17 cellular contexts compared by ENCODE assay signal in genomic region chr9:80400624-80401230, GRCh38.
DNase-seq lines count a peak whose midpoint lies in the region; ATAC-seq, FAIRE-seq and TF ChIP-seq lines count a peak whose summit lies in the region.
"Had no signal": no experiment of that assay in that cellular context is flagged by ENCODE, and none has a peak within 500 bp of the region (broad histone marks: within the 10 kb centered on the region; RNA-seq: fewer than 3 reads in every experiment).

No MANE protein-coding gene starts in this region.

- H3K4me1 Mint-ChIP-seq in memory B cell = peaks cover 3% of the 10 kb centered on the region

- no peak overlapping the region for H4K8ac ChIP-seq in H1 (ENCODE audit: extremely low read depth, insufficient read depth, low read length)

- H3K4me1 ChIP-seq in HUES48 (ENCODE audit: control insufficient read depth, insufficient read depth, low read length) (peaks cover 32% of the 10 kb centered on the region), H1 (replicated peaks in 1 of 4; ENCODE audit: control insufficient read depth in 3 of 4, insufficient read depth in 4 of 4, low read length in 3 of 4) (peaks cover 0 to 13% (median 2%) of the 10 kb centered on the region in 4 experiments; a peak in 3 of 7 replicates)
- H3K4me1 ChIP-seq: BLaER1 treated with 17β-estradiol and CSF1 and Interleukin-3, amounts not matched to agents 10 nM and 100 nM had no signal

- H3K36me3 ChIP-seq in HUES48 (ENCODE audit: control insufficient read depth, insufficient read depth, low read length) (no peaks in the 10 kb centered on the region), H1 (ENCODE audit: control insufficient read depth in 2 of 4, insufficient read depth in 4 of 4, low read length in 3 of 4) (peaks cover 0 to 8% (median 2%) of the 10 kb centered on the region in 4 experiments; a peak in 4 of 8 replicates)
- H3K36me3 ChIP-seq: BLaER1 treated with 17β-estradiol and CSF1 and Interleukin-3, amounts not matched to agents 10 nM and 100 nM had no signal

- H2BK20ac ChIP-seq in H1 (ENCODE audit: low read length) = no peak overlapping the region; the same call in 1 of the 2 replicates

- no peak overlapping the region for H3K23ac ChIP-seq in H1 (ENCODE audit: insufficient read length)

- peaks cover 4% of the 10 kb centered on the region for H3K36me3 Mint-ChIP-seq in memory B cell
- H3K36me3 Mint-ChIP-seq: CD8-positive, alpha-beta T cell had no signal

- H3K27me3 ChIP-seq in HUES48 (ENCODE audit: control insufficient read depth, insufficient read depth, low read length) (no peaks in the 10 kb centered on the region), H1 (replicated peaks in 1 of 4; ENCODE audit: control insufficient read depth in 3 of 4, extremely low read depth in 1 of 4, insufficient read depth in 3 of 4, low read length in 3 of 4) (no peaks in the 10 kb centered on the region)
- H3K27me3 ChIP-seq: BLaER1 treated with 17β-estradiol and CSF1 and Interleukin-3, amounts not matched to agents 10 nM and 100 nM had no signal

- H3K14ac ChIP-seq in H1 (ENCODE audit: insufficient read length) = no peak overlapping the region

- H3K27ac Mint-ChIP-seq in memory B cell = peak overlapping the region; percentile 79
- H3K27ac Mint-ChIP-seq: CD8-positive, alpha-beta T cell had no signal

- CTCF ChIA-PET in H1 (lab: Charles Lee; ENCODE audit: partially characterized antibody) = no interaction called here

- H2AK5ac ChIP-seq in H1 (ENCODE audit: low read depth, low read length) = no peak overlapping the region

- POLR2A ChIA-PET in H1 (lab: Charles Lee; ENCODE audit: partially characterized antibody) = no interaction called here

- H2BK12ac ChIP-seq in H1 (ENCODE audit: low read depth, low read length) = no peak overlapping the region

- TF ChIP-seq POLR2A in H1 (IDR thresholded peaks at IDR 0.05; ENCODE audit: control extremely low read depth in 1 of 2, low read depth in 2 of 2, low read length in 2 of 2) = no peak

- H3K23me2 ChIP-seq in H1 (ENCODE audit: low read depth, low read length) = no peaks in the 10 kb centered on the region

- no peaks in the 10 kb centered on the region for H4K20me1 ChIP-seq in H1 (replicated peaks in 1 of 2; ENCODE audit: control insufficient read depth in 1 of 2, insufficient read depth in 2 of 2, low read length in 2 of 2)
- H4K20me1 ChIP-seq: BLaER1 treated with 17β-estradiol and CSF1 and Interleukin-3, amounts not matched to agents 10 nM and 100 nM had no signal

- no peak overlapping the region for H3K18ac ChIP-seq in H1 (ENCODE audit: extremely low read depth, low read length)

- no peak overlapping the region for H3K4ac ChIP-seq in H1 (replicated peaks; ENCODE audit: insufficient read length, low read depth, low read length)

- peak overlapping the region; percentile 65 for H4K5ac ChIP-seq in H1 (ENCODE audit: insufficient read length, low read depth, low read length)

- no peaks in the 10 kb centered on the region for H3K79me1 ChIP-seq in H1 (ENCODE audit: low read depth, low read length)

- H3K9me3 ChIP-seq in HUES48 (ENCODE audit: control insufficient read depth, insufficient read depth, low read length) = peaks cover 9% of the 10 kb centered on the region
- peaks cover 6 to 7% of the 10 kb centered on the region in 2 experiments; a peak in 2 of 4 replicates for H3K9me3 ChIP-seq in H1 (ENCODE audit: insufficient read depth in 2 of 2, low read depth in 1 of 2, low read length in 1 of 2)

- H3K9ac ChIP-seq in HUES48 (ENCODE audit: low read depth, low read length) (no peak overlapping the region), H1 (replicated peaks in 1 of 4; ENCODE audit: extremely low read depth in 1 of 4, low read depth in 3 of 4, low read length in 3 of 4) (no peak overlapping the region)
- H3K9ac ChIP-seq: BLaER1 treated with 17β-estradiol and CSF1 and Interleukin-3, amounts not matched to agents 10 nM and 100 nM; GM23248 had no signal

- H3K4me3 Mint-ChIP-seq in memory B cell = no peak overlapping the region
- H3K4me3 Mint-ChIP-seq: CD8-positive, alpha-beta T cell had no signal

- H2AFZ ChIP-seq in H1 (ENCODE audit: low read length) = no peak overlapping the region; the same call in 1 of the 2 replicates
- H2AFZ ChIP-seq: GM23248 had no signal

- ATAC-seq in memory B cell (ENCODE audit: low read depth) (no peak), GM21717 (IDR thresholded peaks at IDR 0.05; ENCODE audit: unreplicated experiment) (no peak)
- ATAC-seq: CD8-positive, alpha-beta T cell; GM12878 had no signal

- H3K4me3 ChIP-seq in HUES48 (ENCODE audit: low read depth, low read length) = 0 out of 2 replicates have a peak overlapping the region, but pooled peaks have one; percentile 16
- H3K4me3 ChIP-seq in H1 (ENCODE audit: extremely low read depth in 1 of 4, insufficient read depth in 2 of 4, low read depth in 3 of 4, low read length in 4 of 4) = peak overlapping the region in 1 of 4 experiments; percentile 20; a peak in 2 of 8 replicates
- H3K4me3 ChIP-seq: BLaER1 treated with 17β-estradiol and CSF1 and Interleukin-3, amounts not matched to agents 10 nM and 100 nM; GM12878; GM23248 had no signal

- FAIRE-seq in H1 (lab: Jason Lieb, UNC) = no peak
- FAIRE-seq: GM12878, GM19239, HTR-8/SVneo had no signal

- TF ChIP-seq CTCF in H1 (IDR thresholded peaks at IDR 0.05; ENCODE audit: control extremely low read depth in 1 of 3, insufficient read depth in 1 of 3, low read depth in 1 of 3, low read length in 3 of 3) = no peak

- peak overlapping the region; percentile 67; the same call in 1 of the 2 replicates for H2BK5ac ChIP-seq in H1 (ENCODE audit: low read depth, low read length)

- peak overlapping the region; percentile 40 for H3K4me2 ChIP-seq in H1 (ENCODE audit: insufficient read depth in 1 of 2, low read depth in 2 of 2, low read length in 2 of 2)
- H3K4me2 ChIP-seq: BLaER1 treated with 17β-estradiol and CSF1 and Interleukin-3, amounts not matched to agents 10 nM and 100 nM had no signal

- peaks cover 1% of the 10 kb centered on the region for H3K27me3 Mint-ChIP-seq in memory B cell

- TF ChIP-seq RAD21 in H1 (IDR thresholded peaks at IDR 0.05 in 1 of 2, conservative IDR thresholded peaks at IDR 0.05 in 1 of 2; ENCODE audit: low read depth in 2 of 2, low read length in 2 of 2) = no peak

- H4K91ac ChIP-seq in H1 (replicated peaks; ENCODE audit: insufficient read length, low read length) = peak overlapping the region; percentile 85

- peak overlapping the region; percentile 46 for H3K27ac ChIP-seq in HUES48 (ENCODE audit: low read depth, low read length)
- H3K27ac ChIP-seq in H1 (ENCODE audit: low read depth, low read length) = no peak overlapping the region
- H3K27ac ChIP-seq: BLaER1 treated with 17β-estradiol and CSF1 and Interleukin-3, amounts not matched to agents 10 nM and 100 nM; GM23248 had no signal

- H3K79me2 ChIP-seq in H1 (ENCODE audit: control insufficient read depth in 1 of 2, insufficient read depth in 2 of 2, low read length in 2 of 2) = no peaks in the 10 kb centered on the region

- no peak overlapping the region for H3K56ac ChIP-seq in H1 (replicated peaks; ENCODE audit: insufficient read length, low read depth, low read length)

- H2BK15ac ChIP-seq in H1 (ENCODE audit: low read length) = no peak overlapping the region

- WGBS in H1 (ENCODE audit: extremely low coverage in 1 of 2, insufficient coverage in 1 of 2, insufficient read length in 1 of 2, insufficient replicate concordance in 2 of 2, low coverage in 1 of 2, low lambda C conversion rate in 2 of 2, missing lambda C conversion rate in 1 of 2), 2 experiments = 88% methylated on average over 3 of the region's 3 CpGs; no CpG with 5 or more reads in 1 of the 2 experiments

- H3K9me3 Mint-ChIP-seq in memory B cell = peaks cover 1% of the 10 kb centered on the region
- H3K9me3 Mint-ChIP-seq: CD8-positive, alpha-beta T cell had no signal

- peak; percentile 17 for DNase-seq in ELF-1 (ENCODE audit: low read depth, low spot score)
- DNase-seq in H1 (ENCODE audit: low read depth in 1 of 2, low spot score in 2 of 2) = no peak
- no peak for DNase-seq in memory B cell (ENCODE audit: low spot score in 2 of 2)
- no peak for DNase-seq in GM19238 (ENCODE audit: insufficient read length, low spot score)
- no peak for DNase-seq in activated CD8-positive, alpha-beta memory T cell treated with anti-CD3 and anti-CD28 coated beads for 24 hours
- DNase-seq: 8988T; Calu3; CD8-positive, alpha-beta T cell; DMS79 treated with DMSO at 0.1 percent for 48 hours; GM23248; H7 had no signal

- TF ChIP-seq EP300 in H1 (IDR thresholded peaks at IDR 0.05; ENCODE audit: borderline replicate concordance in 1 of 2, low read depth in 2 of 2, low read length in 2 of 2) = peak in 1 of 2 experiments; percentile 38; a peak in 1 of 3 replicates

- peak overlapping the region; percentile 29 for H2BK120ac ChIP-seq in H1 (replicated peaks; ENCODE audit: low read depth, low read length)

TF ChIP-seq in H1, 55 proteins besides CTCF, POLR2A, EP300 and RAD21:
- TF ChIP-seq SUZ12 (IDR thresholded peaks at IDR 0.05; ENCODE audit: low read length) (no peak), ASH2L (IDR thresholded peaks at IDR 0.05; ENCODE audit: low read length) (peak; percentile 84), SP1 (IDR thresholded peaks at IDR 0.05; ENCODE audit: low read depth, low read length) (peak; percentile 74), RBBP5 (IDR thresholded peaks at IDR 0.05; ENCODE audit: borderline replicate concordance, low read depth, low read length) (peak; percentile 69; the same call in 1 of the 2 replicates), KDM4A (IDR thresholded peaks at IDR 0.05; ENCODE audit: low read depth, low read length, severe bottlenecking) (no peak), ZNF274 (IDR thresholded peaks at IDR 0.05; ENCODE audit: borderline replicate concordance, extremely low read depth, low read length) (no peak)
- TF ChIP-seq, protein P1, sequence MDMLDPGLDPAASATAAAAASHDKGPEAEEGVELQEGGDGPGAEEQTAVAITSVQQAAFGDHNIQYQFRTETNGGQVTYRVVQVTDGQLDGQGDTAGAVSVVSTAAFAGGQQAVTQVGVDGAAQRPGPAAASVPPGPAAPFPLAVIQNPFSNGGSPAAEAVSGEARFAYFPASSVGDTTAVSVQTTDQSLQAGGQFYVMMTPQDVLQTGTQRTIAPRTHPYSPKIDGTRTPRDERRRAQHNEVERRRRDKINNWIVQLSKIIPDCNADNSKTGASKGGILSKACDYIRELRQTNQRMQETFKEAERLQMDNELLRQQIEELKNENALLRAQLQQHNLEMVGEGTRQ (IDR thresholded peaks at IDR 0.05; ENCODE audit: low read length) = no peak
